ENCODE assay signal across 9 cellular contexts in genomic region chr14:52948836-52949235, GRCh38. TPM values are rescaled to one million over a fixed set of nuclear protein-coding genes. Genes with fewer than 3 reads are reported as not detected.
DNase-seq lines count a peak whose midpoint lies in the region; ATAC-seq and TF ChIP-seq lines count a peak whose summit lies in the region.
"Had no signal": no experiment of that assay in that cellular context is flagged by ENCODE, and none has a peak within 500 bp of the region (broad histone marks: within the 10 kb centered on the region; RNA-seq: fewer than 3 reads in every experiment).

No MANE protein-coding gene starts in this region.

- H3K27me3 ChIP-seq in HUES64 (ENCODE audit: insufficient read depth, low read length) (no peaks in the 10 kb centered on the region), lower lobe of right lung (ENCODE audit: low read depth) (peaks cover 10% of the 10 kb centered on the region), thyroid gland (no peaks in the 10 kb centered on the region)

- peak overlapping the region; percentile 90; the same call in 1 of the 2 replicates for H3K9ac ChIP-seq in HUES64 (ENCODE audit: low read depth, low read length)

- peaks cover 31% of the 10 kb centered on the region for H3K4me1 ChIP-seq in HUES64 (ENCODE audit: insufficient read depth, low read length)
- H3K4me1 ChIP-seq in lower lobe of right lung = peaks cover 45% of the 10 kb centered on the region
- H3K4me1 ChIP-seq in thyroid gland = peaks cover 12 to 16% of the 10 kb centered on the region in 2 donors

- peaks cover 18% of the 10 kb centered on the region for H3K36me3 ChIP-seq in HUES64 (ENCODE audit: insufficient read depth, low read length)
- H3K36me3 ChIP-seq in lower lobe of right lung = peaks cover 22% of the 10 kb centered on the region
- no peaks in the 10 kb centered on the region for H3K36me3 ChIP-seq in thyroid gland

- no peak for TF ChIP-seq POLR2A in thyroid gland (IDR thresholded peaks at IDR 0.05)

- H3K9me3 ChIP-seq in HUES64 (ENCODE audit: insufficient read depth, low read depth, low read length) = no peaks in the 10 kb centered on the region
- H3K9me3 ChIP-seq in lower lobe of right lung = no peaks in the 10 kb centered on the region
- no peaks in the 10 kb centered on the region for H3K9me3 ChIP-seq in thyroid gland

- H3K27ac ChIP-seq in HUES64 (ENCODE audit: low read depth, low read length) = no peak overlapping the region
- peak overlapping the region; percentile 96 for H3K27ac ChIP-seq in lower lobe of right lung
- H3K27ac ChIP-seq in thyroid gland = peak overlapping the region in 2 of 3 donors; percentile 94 to 99

- ATAC-seq in lower lobe of right lung (no peak), HG03378 (IDR thresholded peaks at IDR 0.05; ENCODE audit: unreplicated experiment) (no peak)

- H3K4me3 ChIP-seq in HUES64 (ENCODE audit: low read length) = peak overlapping the region; percentile 80
- peak overlapping the region; percentile 79 for H3K4me3 ChIP-seq in choroid plexus epithelial cell (ENCODE audit: low read depth, low read length)
- H3K4me3 ChIP-seq in lower lobe of right lung = peak overlapping the region; percentile 92
- peak overlapping the region in 2 of 3 donors; percentile 89 to 98 for H3K4me3 ChIP-seq in thyroid gland (replicated peaks in 1 of 3)

- no peak for TF ChIP-seq CTCF in choroid plexus epithelial cell (conservative IDR thresholded peaks at IDR 0.05; ENCODE audit: low read depth, low read length)
- no peak for TF ChIP-seq CTCF in lower lobe of right lung (IDR thresholded peaks at IDR 0.05)
- no peak for TF ChIP-seq CTCF in thyroid gland (IDR thresholded peaks at IDR 0.05)

- intact Hi-C loops in lower lobe of right lung (cut with DNase I) = no loop called here
- intact Hi-C loops in thyroid gland (cut with DNase I) = no loop called here

- no peak for DNase-seq in choroid plexus epithelial cell (ENCODE audit: low read depth)
- DNase-seq in lower lobe of right lung = no peak
- DNase-seq in thyroid gland = no peak
- DNase-seq in 8988T = no peak
- no peak for DNase-seq in D341Med (ENCODE audit: low spot score)
- DNase-seq: islet precursor cell; stimulated activated CD4-positive, alpha-beta T cell treated with anti-CD3 and anti-CD28 coated beads, Interleukin-2, amount 100 ng/mL, for 24 hours had no signal

RNA-seq across cellular contexts. Expression of gene FERMT2, which starts 2.0 kb away (rescaled TPM):
- 85.4 TPM for polyA plus RNA-seq in HUES64 (2013, experiment 1 of 2)
- 81.6 TPM for polyA plus RNA-seq in HUES64 (2013, experiment 2 of 2)
- total RNA-seq in lower lobe of right lung (86.0 TPM), thyroid gland (10 to 100 TPM; 57.1 to 98.5 (median 74.2) TPM)
